5 cellular contexts compared by ENCODE assay signal in genomic region chr5:152787709-152788217, GRCh38.
A peak's percentile ranks its signal among the peaks of the same experiment; 100 is the strongest.
DNase-seq lines count a peak whose midpoint lies in the region; ATAC-seq, FAIRE-seq and TF ChIP-seq lines count a peak whose summit lies in the region.
"Not testable (repeated sequence)": the region's sequence is repeated elsewhere in the genome, so short reads cannot be mapped to it uniquely, and the experiment has no call there.

No MANE protein-coding gene starts in this region.

- not testable (repeated sequence) for H3K4ac ChIP-seq in H9 (ENCODE audit: low read depth, low read length); H1 (replicated peaks; ENCODE audit: insufficient read length, low read depth, low read length); mesendoderm (ENCODE audit: low read depth, low read length)

- not testable (repeated sequence) for H3K4me3 Mint-ChIP-seq in H9

- not testable (repeated sequence) for H3K4me3 ChIP-seq in H1 (ENCODE audit: extremely low read depth in 1 of 4, insufficient read depth in 2 of 4, low read depth in 3 of 4, low read length in 4 of 4); epithelial cell of esophagus (ENCODE audit: low read length); mesendoderm (ENCODE audit: low read length)

- CTCF ChIA-PET in H1 (lab: Charles Lee; ENCODE audit: partially characterized antibody) = interaction anchor here (1.1 kb wide), 1 partner anchor 360 kb away, joined by 3 read pairs; no protein-coding TSS in a partner anchor

- not testable (repeated sequence) for H3K14ac ChIP-seq in H9 (ENCODE audit: insufficient read depth, low read length); H1 (ENCODE audit: insufficient read length)

- not testable (repeated sequence) for H3K4me1 Mint-ChIP-seq in H9

- POLR2A ChIA-PET in H1 (lab: Charles Lee; ENCODE audit: partially characterized antibody) = not testable (repeated sequence)

- not testable (repeated sequence) for H3K4me1 ChIP-seq in H9 (ENCODE audit: insufficient read depth, low read length); H1 (replicated peaks in 1 of 4; ENCODE audit: control insufficient read depth in 3 of 4, insufficient read depth in 4 of 4, low read length in 3 of 4); mesendoderm (ENCODE audit: control insufficient read depth, low read depth, low read length)

- not testable (repeated sequence) for H3K9me3 ChIP-seq in H9 (ENCODE audit: control insufficient read depth, low read depth, low read length); H1 (ENCODE audit: insufficient read depth in 2 of 2, low read depth in 1 of 2, low read length in 1 of 2)

- H4K91ac ChIP-seq in H9 (ENCODE audit: insufficient read length, low read depth, low read length); H1 (replicated peaks; ENCODE audit: insufficient read length, low read length): not testable (repeated sequence)

- not testable (repeated sequence) for H3K27me3 ChIP-seq in H9 (ENCODE audit: insufficient read depth, low read length); H1 (replicated peaks in 1 of 4; ENCODE audit: control insufficient read depth in 3 of 4, extremely low read depth in 1 of 4, insufficient read depth in 3 of 4, low read length in 3 of 4); mesendoderm (ENCODE audit: insufficient read depth, low read length, poor library complexity)

- H2AFZ ChIP-seq in H9 (ENCODE audit: low read length); H1 (ENCODE audit: low read length): not testable (repeated sequence)

- no CpG with 5 or more reads among the region's 6 CpGs for WGBS in H9 (ENCODE audit: extremely low coverage, insufficient read length, low lambda C conversion rate)
- 86% methylated on average over 5 of the region's 6 CpGs; no CpG with 5 or more reads in 1 of the 2 experiments for WGBS in H1 (ENCODE audit: extremely low coverage in 1 of 2, insufficient coverage in 1 of 2, insufficient read length in 1 of 2, insufficient replicate concordance in 2 of 2, low coverage in 1 of 2, low lambda C conversion rate in 2 of 2, missing lambda C conversion rate in 1 of 2), 2 experiments
- no CpG with 5 or more reads among the region's 6 CpGs for WGBS in mesendoderm (ENCODE audit: extremely low coverage, insufficient coverage, low lambda C conversion rate)

- not testable (repeated sequence) for H2BK5ac ChIP-seq in H9 (ENCODE audit: insufficient read length, low read length); H1 (ENCODE audit: low read depth, low read length); mesendoderm (ENCODE audit: low read length)

- not testable (repeated sequence) for H2BK20ac ChIP-seq in H9 (ENCODE audit: low read depth, low read length, poor library complexity, severe bottlenecking); H1 (ENCODE audit: low read length)

- peaks cover 7 to 16% of the 10 kb centered on the region in 2 experiments; a peak in 3 of 5 replicates for H3K9me3 Mint-ChIP-seq in H9

- H4K20me1 ChIP-seq in H9 (ENCODE audit: control insufficient read depth, insufficient read depth, insufficient read length); H1 (replicated peaks in 1 of 2; ENCODE audit: control insufficient read depth in 1 of 2, insufficient read depth in 2 of 2, low read length in 2 of 2): not testable (repeated sequence)

- H3K27ac Mint-ChIP-seq in H9 = not testable (repeated sequence)

- H3K4me2 ChIP-seq in H9 (ENCODE audit: insufficient read depth, insufficient read length, low read length); H1 (ENCODE audit: insufficient read depth in 1 of 2, low read depth in 2 of 2, low read length in 2 of 2); mesendoderm (ENCODE audit: low read length): not testable (repeated sequence)

- not testable (repeated sequence) for H3K27me3 Mint-ChIP-seq in H9 (ENCODE audit: low read depth)

- H2BK12ac ChIP-seq in H9 (ENCODE audit: insufficient read length, low read depth, low read length); H1 (ENCODE audit: low read depth, low read length): not testable (repeated sequence)

- H2BK120ac ChIP-seq in H9 (ENCODE audit: low read depth, low read length, poor library complexity, severe bottlenecking); H1 (replicated peaks; ENCODE audit: low read depth, low read length); mesendoderm (ENCODE audit: low read depth, low read length): not testable (repeated sequence)

- not testable (repeated sequence) for H2AK5ac ChIP-seq in H9 (ENCODE audit: insufficient read length, low read length); H1 (ENCODE audit: low read depth, low read length); mesendoderm (ENCODE audit: low read length)

- not testable (repeated sequence) for H3K18ac ChIP-seq in H9 (ENCODE audit: insufficient read length, low read depth, low read length); H1 (ENCODE audit: extremely low read depth, low read length); mesendoderm (ENCODE audit: low read length)

- not testable (repeated sequence) for H3K79me1 ChIP-seq in H9 (ENCODE audit: insufficient read depth, low read depth, low read length, poor library complexity, severe bottlenecking); H1 (ENCODE audit: low read depth, low read length); mesendoderm (ENCODE audit: low read length)

- H3K36me3 ChIP-seq in H1 (ENCODE audit: control insufficient read depth in 2 of 4, insufficient read depth in 4 of 4, low read length in 3 of 4); mesendoderm (ENCODE audit: control insufficient read depth, insufficient read depth, low read length): not testable (repeated sequence)

- TF ChIP-seq RAD21 in H1 (IDR thresholded peaks at IDR 0.05 in 1 of 2, conservative IDR thresholded peaks at IDR 0.05 in 1 of 2; ENCODE audit: low read depth in 2 of 2, low read length in 2 of 2) = not testable (repeated sequence)

- H3K9ac ChIP-seq in H9 (ENCODE audit: extremely low read depth, insufficient read length, low read length); H1 (replicated peaks in 1 of 4; ENCODE audit: extremely low read depth in 1 of 4, low read depth in 3 of 4, low read length in 3 of 4); mesendoderm (ENCODE audit: low read length): not testable (repeated sequence)

- intact Hi-C loops in Right ventricle myocardium superior (cut with DNase I) = not testable (repeated sequence)

- H3K56ac ChIP-seq in H9 (ENCODE audit: insufficient read length, low read depth, low read length); H1 (replicated peaks; ENCODE audit: insufficient read length, low read depth, low read length); mesendoderm (ENCODE audit: low read length): not testable (repeated sequence)

- H4K8ac ChIP-seq in H9 (replicated peaks; ENCODE audit: insufficient read length, low read depth, low read length); mesendoderm (ENCODE audit: low read depth, low read length): not testable (repeated sequence)
- peak overlapping the region; percentile 85; the same call in 1 of the 2 replicates for H4K8ac ChIP-seq in H1 (ENCODE audit: extremely low read depth, insufficient read depth, low read length)

- peak; percentile 33 for DNase-seq in H9
- DNase-seq in H1 (ENCODE audit: low read depth in 1 of 2, low spot score in 2 of 2) = not testable (repeated sequence)
- DNase-seq in epithelial cell of esophagus (ENCODE audit: low read depth) = peak; percentile 67
- peak; percentile 16 for DNase-seq in Right ventricle myocardium superior
- DNase-seq in mesendoderm = peak; percentile 8

- not testable (repeated sequence) for ATAC-seq in Right ventricle myocardium superior (ENCODE audit: poor library complexity)

- FAIRE-seq in H1 (lab: Jason Lieb, UNC) = not testable (repeated sequence)

- not testable (repeated sequence) for TF ChIP-seq EP300 in H1 (IDR thresholded peaks at IDR 0.05; ENCODE audit: borderline replicate concordance in 1 of 2, low read depth in 2 of 2, low read length in 2 of 2)

- not testable (repeated sequence) for H3K23me2 ChIP-seq in H9 (ENCODE audit: insufficient read length, low read depth, low read length, poor library complexity, severe bottlenecking); H1 (ENCODE audit: low read depth, low read length)

- not testable (repeated sequence) for TF ChIP-seq POLR2A in H1 (IDR thresholded peaks at IDR 0.05; ENCODE audit: control extremely low read depth in 1 of 2, low read depth in 2 of 2, low read length in 2 of 2)

- H3K79me2 ChIP-seq in H9 (ENCODE audit: insufficient read depth, low read length); H1 (ENCODE audit: control insufficient read depth in 1 of 2, insufficient read depth in 2 of 2, low read length in 2 of 2); mesendoderm (ENCODE audit: control insufficient read depth, insufficient read depth, low read length): not testable (repeated sequence)

- not testable (repeated sequence) for H3K27ac ChIP-seq in H9 (ENCODE audit: insufficient read length, low read depth, low read length); H1 (ENCODE audit: low read depth, low read length); mesendoderm (ENCODE audit: low read depth, low read length)

- H3K23ac ChIP-seq in H9 (ENCODE audit: insufficient read length, low read depth, low read length); H1 (ENCODE audit: insufficient read length); mesendoderm (ENCODE audit: low read length): not testable (repeated sequence)

- H3T11ph ChIP-seq in H9 (ENCODE audit: low read length) = not testable (repeated sequence)

- not testable (repeated sequence) for H4K5ac ChIP-seq in H9 (ENCODE audit: insufficient read length, low read depth, low read length); H1 (ENCODE audit: insufficient read length, low read depth, low read length); mesendoderm (ENCODE audit: low read length)

- H2BK15ac ChIP-seq in H9 (ENCODE audit: low read depth, low read length); H1 (ENCODE audit: low read length); mesendoderm (replicated peaks; ENCODE audit: low read depth): not testable (repeated sequence)

- not testable (repeated sequence) for H3K36me3 Mint-ChIP-seq in H9 (ENCODE audit: insufficient read depth in 1 of 3, low read depth in 3 of 3)

- not testable (repeated sequence) for TF ChIP-seq CTCF in H9 (conservative IDR thresholded peaks at IDR 0.05); H1 (IDR thresholded peaks at IDR 0.05; ENCODE audit: control extremely low read depth in 1 of 3, insufficient read depth in 1 of 3, low read depth in 1 of 3, low read length in 3 of 3); epithelial cell of esophagus (IDR thresholded peaks at IDR 0.05; ENCODE audit: insufficient read depth, low read depth, low read length, missing control alignments)
